Comparison of ENCODE assay signal across 8 cellular contexts in genomic region chr6:56954389-56955170, GRCh38. TPM values are rescaled to one million over a fixed set of nuclear protein-coding genes. Genes with fewer than 3 reads are reported as not detected.
DNase-seq lines count a peak whose midpoint lies in the region; ATAC-seq and TF ChIP-seq lines count a peak whose summit lies in the region.

TSS of gene BEND6 (plus strand) at chr6:56955107. CDS start at chr6:56981811, 26,704 bp downstream.

- no peaks in the 10 kb centered on the region for H3K9me3 ChIP-seq in RWPE2 (ENCODE audit: severe bottlenecking)
- H3K9me3 ChIP-seq in body of pancreas: no peaks in the 10 kb centered on the region
- H3K9me3 ChIP-seq in iPS-18c (ENCODE audit: control insufficient read depth, insufficient read depth, low read length): no peaks in the 10 kb centered on the region
- no peaks in the 10 kb centered on the region for H3K9me3 ChIP-seq in gastrocnemius medialis

- DNase-seq in ELR (ENCODE audit: low read depth): peak; percentile 90
- peak; percentile 64 for DNase-seq in RWPE2 (ENCODE audit: low spot score)
- peak; percentile 27 to 47 (median 30) for DNase-seq in body of pancreas
- DNase-seq in gastrocnemius medialis: peak in 1 of 2 donors; percentile 17
- DNase-seq in OCI-M2 (lab: John Stamatoyannopoulos, UW; ENCODE audit: unreplicated experiment): no peak

- TF ChIP-seq CTCF in RWPE2 (IDR thresholded peaks at IDR 0.05; ENCODE audit: poor library complexity, severe bottlenecking) (no peak), body of pancreas (IDR thresholded peaks at IDR 0.05) (no peak), gastrocnemius medialis (IDR thresholded peaks at IDR 0.05 in 4 of 5, conservative IDR thresholded peaks at IDR 0.05 in 1 of 5) (no peak)

- peaks cover 16% of the 10 kb centered on the region; the same call in 1 of the 2 replicates for H3K36me3 ChIP-seq in RWPE2 (ENCODE audit: low read depth)
- H3K36me3 ChIP-seq in body of pancreas (replicated peaks in 1 of 2; ENCODE audit: insufficient read depth in 1 of 2, low read depth in 2 of 2): no peaks in the 10 kb centered on the region
- no peaks in the 10 kb centered on the region for H3K36me3 ChIP-seq in gastrocnemius medialis

- H3K4me3 ChIP-seq in RWPE2 (ENCODE audit: severe bottlenecking): peak within 1 kb of the TSS; percentile 95
- H3K4me3 ChIP-seq in body of pancreas: no peak within 1 kb of the TSS
- peak within 1 kb of the TSS; percentile 81 for H3K4me3 ChIP-seq in iPS-18c (ENCODE audit: insufficient read depth, low read depth, low read length)
- H3K4me3 ChIP-seq in gastrocnemius medialis: peak within 1 kb of the TSS; percentile 41 to 80 (median 58)

- intact Hi-C loops in body of pancreas (cut with DNase I) (no loop called here), gastrocnemius medialis (cut with DNase I; ENCODE audit: low total_unique reads) (loop anchor here (1.0 to 10.0 kb wide), 4 partner anchors 42 to 362 kb away; partner anchors contain the start of gene PRIM2)

- H3K27ac ChIP-seq in RWPE2 (ENCODE audit: poor library complexity, severe bottlenecking) (peak within 1 kb of the TSS; percentile 55), body of pancreas (no peak within 1 kb of the TSS), gastrocnemius medialis (peak within 1 kb of the TSS in 1 of 4 donors; percentile 28)

- no peak for TF ChIP-seq POLR2A in body of pancreas (IDR thresholded peaks at IDR 0.05)
- TF ChIP-seq POLR2A in gastrocnemius medialis (IDR thresholded peaks at IDR 0.05): no peak

- 1 to 3% methylated on average over 22 to 99 of the region's 111 CpGs for WGBS in body of pancreas, 2 donors

- H3K4me1 ChIP-seq in RWPE2 (ENCODE audit: insufficient read depth, poor library complexity, severe bottlenecking): peaks cover 20% of the 10 kb centered on the region
- peaks cover 12% of the 10 kb centered on the region for H3K4me1 ChIP-seq in body of pancreas
- peaks cover 8 to 15% of the 10 kb centered on the region in 2 donors for H3K4me1 ChIP-seq in gastrocnemius medialis

- peak; percentile 35 for ATAC-seq in GM19467 (IDR thresholded peaks at IDR 0.05; ENCODE audit: unreplicated experiment)
- peak; percentile 44 for ATAC-seq in HG03520 (IDR thresholded peaks at IDR 0.05; ENCODE audit: unreplicated experiment)
- peak; percentile 67 for ATAC-seq in RWPE2 (ENCODE audit: low read depth)
- ATAC-seq in body of pancreas: peak; percentile 61
- peak; percentile 64 to 65 for ATAC-seq in gastrocnemius medialis

- in situ Hi-C loops in gastrocnemius medialis (cut with MboI; ENCODE audit: low sequenced_read_pairs in 4 of 4): no loop called here

- no peaks in the 10 kb centered on the region for H3K27me3 ChIP-seq in RWPE2 (ENCODE audit: insufficient read depth, poor library complexity, severe bottlenecking)
- peaks cover 0 to 5% of the 10 kb centered on the region in 2 donors for H3K27me3 ChIP-seq in body of pancreas
- H3K27me3 ChIP-seq in gastrocnemius medialis: no peaks in the 10 kb centered on the region

RNA-seq across cellular contexts. Expression of gene BEND6, which starts in this region (rescaled TPM):
- under 1 TPM in 1 of 2 donors, not detected in 1; 0.26 TPM for total RNA-seq in body of pancreas
- total RNA-seq in gastrocnemius medialis: under 1 TPM; 0.15 to 0.97 (median 0.56) TPM

Comparison
In these comparisons a context has a peak if more than half of its experiments do, and no peak if none do; other contexts are left out.
1. Peak in DNase-seq and ATAC-seq in body of pancreas; RNA of the gene not detected or under 1 TPM.
2. Peak in ATAC-seq and H3K4me3 ChIP-seq in gastrocnemius medialis; RNA of the gene not detected or under 1 TPM.
3. H3K4me3 ChIP-seq: peak in RWPE2 (single experiment) and iPS-18c (single experiment); none in body of pancreas (0 of 2).
4. Peak in every context shown above with its lines, with median percentiles within 50 percentile points of each other: ATAC-seq.